ENCODE assay signal across 8 cellular contexts in genomic region chr16:67155305-67156145, GRCh38. TPM values are rescaled to one million over a fixed set of nuclear protein-coding genes. Genes with fewer than 3 reads are reported as not detected.
A peak's percentile ranks its signal among the peaks of the same experiment; 100 is the strongest.
DNase-seq lines count a peak whose midpoint lies in the region; ATAC-seq and TF ChIP-seq lines count a peak whose summit lies in the region.

No MANE protein-coding gene starts in this region.

- H3K27ac Mint-ChIP-seq in activated naive CD8-positive, alpha-beta T cell treated with anti-CD3 and anti-CD28 coated beads, Interleukin-2, amount 10 ng/mL, durations not matched to agents 7 days and 5 days, result no peak overlapping the region

- POLR2A ChIA-PET in activated naive CD8-positive, alpha-beta T cell treated with anti-CD3 and anti-CD28 coated beads, Interleukin-2, amount 10 ng/mL, durations not matched to agents 7 days and 5 days (lab: Charles Lee), result interaction anchor here (0.6 to 2.8 kb wide), 8 partner anchors 19 to 181 kb away, joined by 3 to 31 read pairs (median 4); partner anchors contain the start of gene CBFB

- DNase-seq in GDM1 (lab: John Stamatoyannopoulos, UW) (peak; percentile 26), LNCaP clone FGC (ENCODE audit: low read depth) (no peak), T follicular helper cell (ENCODE audit: low read depth) (peak; percentile 67), heart right ventricle (peak; percentile 66 to 81), prostate gland (ENCODE audit: low spot score) (peak; percentile 66)
- DNase-seq in activated naive CD8-positive, alpha-beta T cell treated with anti-CD3 and anti-CD28 coated beads, Interleukin-2, amount 10 ng/mL, durations not matched to agents 7 days and 5 days, result peak; percentile 93

- H3K36me3 Mint-ChIP-seq in activated naive CD8-positive, alpha-beta T cell treated with anti-CD3 and anti-CD28 coated beads, Interleukin-2, amount 10 ng/mL, durations not matched to agents 7 days and 5 days, result peaks cover 17% of the 10 kb centered on the region

- peaks cover 57% of the 10 kb centered on the region for H3K4me1 Mint-ChIP-seq in activated naive CD8-positive, alpha-beta T cell treated with anti-CD3 and anti-CD28 coated beads, Interleukin-2, amount 10 ng/mL, durations not matched to agents 7 days and 5 days

- no peaks in the 10 kb centered on the region for H3K9me3 Mint-ChIP-seq in activated naive CD8-positive, alpha-beta T cell treated with anti-CD3 and anti-CD28 coated beads, Interleukin-2, amount 10 ng/mL, durations not matched to agents 7 days and 5 days

- peak; percentile 26 for TF ChIP-seq POLR2A in prostate gland (IDR thresholded peaks at IDR 0.05)

- ATAC-seq in activated naive CD8-positive, alpha-beta T cell treated with anti-CD3 and anti-CD28 coated beads, Interleukin-2, amount 10 ng/mL, durations not matched to agents 7 days and 5 days (ENCODE audit: low read depth), result peak; percentile 38
- ATAC-seq in heart right ventricle, result peak; percentile 46 to 67 (median 54)
- ATAC-seq in HG03039 (IDR thresholded peaks at IDR 0.05; ENCODE audit: unreplicated experiment), result no peak
- no peak for ATAC-seq in HG02884 (IDR thresholded peaks at IDR 0.05; ENCODE audit: unreplicated experiment)

- H3K27me3 ChIP-seq in heart right ventricle (peaks cover 0 to 15% (median 0%) of the 10 kb centered on the region in 7 donors), prostate gland (replicated peaks; ENCODE audit: insufficient read depth) (no peaks in the 10 kb centered on the region)

- H3K4me1 ChIP-seq in heart right ventricle (peaks cover 8 to 44% (median 35%) of the 10 kb centered on the region in 9 donors), prostate gland (replicated peaks) (peaks cover 13% of the 10 kb centered on the region)

- intact Hi-C loops in heart right ventricle (cut with DNase I), result loop anchor here in 9 of 10 donors (1.0 to 10.0 kb wide), 8 partner anchors 30 to 179 kb away; no protein-coding TSS in a partner anchor
- intact Hi-C loops in prostate gland (cut with DNase I), result loop anchor here (1.0 to 5.0 kb wide), 3 partner anchors 128 to 263 kb away; partner anchors contain the start of gene CBFB

- peak overlapping the region; percentile 77 for H3K4me3 Mint-ChIP-seq in activated naive CD8-positive, alpha-beta T cell treated with anti-CD3 and anti-CD28 coated beads, Interleukin-2, amount 10 ng/mL, durations not matched to agents 7 days and 5 days

- WGBS in heart right ventricle, 2 donors, result 11 to 13% methylated on average over 67 to 74 of the region's 74 CpGs
- 19% methylated on average over 42 of the region's 74 CpGs for WGBS in prostate gland

- H3K27me3 Mint-ChIP-seq in activated naive CD8-positive, alpha-beta T cell treated with anti-CD3 and anti-CD28 coated beads, Interleukin-2, amount 10 ng/mL, durations not matched to agents 7 days and 5 days, result peaks cover 3% of the 10 kb centered on the region

- H3K4me3 ChIP-seq in LNCaP clone FGC (ENCODE audit: low read depth, low read length), result peak overlapping the region; percentile 32
- H3K4me3 ChIP-seq in heart right ventricle, result peak overlapping the region in 7 of 10 donors; percentile 14 to 35 (median 31)
- H3K4me3 ChIP-seq in prostate gland, result no peak overlapping the region

- no peak overlapping the region for H3K27ac ChIP-seq in heart right ventricle
- H3K27ac ChIP-seq in prostate gland, result no peak overlapping the region

- peaks cover 0 to 7% (median 0%) of the 10 kb centered on the region in 9 donors for H3K36me3 ChIP-seq in heart right ventricle
- no peaks in the 10 kb centered on the region for H3K36me3 ChIP-seq in prostate gland

- H3K9me3 ChIP-seq in heart right ventricle (no peaks in the 10 kb centered on the region), prostate gland (no peaks in the 10 kb centered on the region)

- TF ChIP-seq CTCF in LNCaP clone FGC (IDR thresholded peaks at IDR 0.05; ENCODE audit: control insufficient read depth, extremely low read depth, insufficient read depth) (peak; percentile 99), heart right ventricle (IDR thresholded peaks at IDR 0.05) (peak; percentile 92 to 99 (median 97)), prostate gland (IDR thresholded peaks at IDR 0.05) (peak; percentile 95 to 99 (median 98))

RNA-seq across cellular contexts. Expression of gene TRADD, which starts 4.2 kb away (rescaled TPM):
- 10 to 100 TPM; 77.3 to 81.7 TPM for total RNA-seq in activated naive CD8-positive, alpha-beta T cell treated with anti-CD3 and anti-CD28 coated beads, Interleukin-2, amount 10 ng/mL, durations not matched to agents 7 days and 5 days
- total RNA-seq in heart right ventricle (10 to 100 TPM in 1 of 10 donors, 1 to 10 TPM in 9; 4.8 to 12.4 (median 5.7) TPM), prostate gland (10 to 100 TPM; 33.3 to 56.3 TPM)
- polyA plus RNA-seq in heart right ventricle, result 10 to 100 TPM in 1 of 2 donors, 1 to 10 TPM in 1; 9.7 to 17.9 TPM

RNA-seq across cellular contexts. Expression of gene FBXL8, which starts 4.2 kb away (rescaled TPM):
- 10 to 100 TPM; 34.1 to 41.3 TPM for total RNA-seq in activated naive CD8-positive, alpha-beta T cell treated with anti-CD3 and anti-CD28 coated beads, Interleukin-2, amount 10 ng/mL, durations not matched to agents 7 days and 5 days
- total RNA-seq in heart right ventricle (10 to 100 TPM in 1 of 10 donors, 1 to 10 TPM in 9; 3.9 to 10.5 (median 5.0) TPM), prostate gland (100 to 1,000 TPM in 1 of 2 donors, 10 to 100 TPM in 1; 67.9 to 124 TPM)
- polyA plus RNA-seq in heart right ventricle, result 10 to 100 TPM in 1 of 2 donors, 1 to 10 TPM in 1; 8.6 to 17.3 TPM

RNA-seq across cellular contexts. Expression of gene B3GNT9, which starts 4.7 kb away (rescaled TPM):
- total RNA-seq in activated naive CD8-positive, alpha-beta T cell treated with anti-CD3 and anti-CD28 coated beads, Interleukin-2, amount 10 ng/mL, durations not matched to agents 7 days and 5 days, result 10 to 100 TPM in 1 of 2 experiments, 1 to 10 TPM in 1; 9.0 to 10.1 TPM
- total RNA-seq in heart right ventricle, result 10 to 100 TPM in 4 of 10 donors, 1 to 10 TPM in 6; 7.4 to 17.6 (median 9.6) TPM
- polyA plus RNA-seq in heart right ventricle, result 10 to 100 TPM in 1 of 2 donors, 1 to 10 TPM in 1; 5.4 to 19.1 TPM
- 10 to 100 TPM; 32.1 to 37.3 TPM for total RNA-seq in prostate gland

RNA-seq across cellular contexts. Expression of gene HSF4, which starts 9.0 kb away (rescaled TPM):
- 10 to 100 TPM; 61.5 to 76.8 TPM for total RNA-seq in activated naive CD8-positive, alpha-beta T cell treated with anti-CD3 and anti-CD28 coated beads, Interleukin-2, amount 10 ng/mL, durations not matched to agents 7 days and 5 days
- total RNA-seq in heart right ventricle (10 to 100 TPM; 32.9 to 71.3 (median 38.6) TPM), prostate gland (100 to 1,000 TPM; 109 to 137 TPM)
- polyA plus RNA-seq in heart right ventricle, result 100 to 1,000 TPM in 1 of 2 donors, 1 to 10 TPM in 1; 9.1 to 199 TPM

RNA-seq across cellular contexts. Expression of gene NOL3, which starts 14.8 kb away (rescaled TPM):
- total RNA-seq in activated naive CD8-positive, alpha-beta T cell treated with anti-CD3 and anti-CD28 coated beads, Interleukin-2, amount 10 ng/mL, durations not matched to agents 7 days and 5 days, result 10 to 100 TPM; 17.7 to 18.6 TPM
- total RNA-seq in heart right ventricle (10 to 100 TPM; 71.8 to 92.2 (median 79.9) TPM), prostate gland (100 to 1,000 TPM in 1 of 2 donors, 10 to 100 TPM in 1; 60.8 to 129 TPM)
- 100 to 1,000 TPM; 115 to 132 TPM for polyA plus RNA-seq in heart right ventricle

Comparison
In these comparisons a context has a peak if more than half of its experiments do, and no peak if none do; other contexts are left out.
1. H3K4me3 ChIP-seq: peak in LNCaP clone FGC (single experiment) and heart right ventricle (7 of 10); none in prostate gland (0 of 2).
2. ATAC-seq: peak in activated naive CD8-positive, alpha-beta T cell treated with anti-CD3 and anti-CD28 coated beads, Interleukin-2, amount 10 ng/mL, durations not matched to agents 7 days and 5 days (single experiment) and heart right ventricle (8 of 8); none in HG03039 (single experiment) and HG02884 (single experiment).
3. Peak in every context shown above with its lines, with median percentiles within 50 percentile points of each other: CTCF ChIP-seq.